ENCODE assay signal across 8 cellular contexts in the genomic region with DNA sequence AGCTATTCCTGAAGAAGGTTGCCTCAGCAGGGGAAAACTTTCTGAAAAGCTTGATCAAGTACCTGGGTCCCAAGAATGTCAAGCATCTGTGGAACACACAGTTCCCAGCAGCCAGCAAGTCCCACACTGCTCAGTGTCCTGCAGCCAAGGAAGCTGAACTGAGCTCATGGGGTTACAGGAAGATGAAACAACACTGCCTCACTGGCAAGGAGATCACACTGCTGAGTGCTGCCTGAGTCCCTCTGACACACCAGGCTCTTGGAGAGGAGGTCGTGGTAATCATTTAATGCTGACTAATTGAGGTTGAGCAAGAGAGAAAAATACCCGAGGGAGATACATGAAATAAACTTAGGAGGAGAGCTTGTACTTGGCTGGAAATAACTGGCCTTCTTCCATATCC.
DNase-seq lines count a peak whose midpoint lies in the region; TF ChIP-seq lines count a peak whose summit lies in the region.

No MANE protein-coding gene starts in this region.

- H3K9me3 ChIP-seq in esophagus muscularis mucosa, result no peaks in the 10 kb centered on the region
- H3K9me3 ChIP-seq in muscle layer of duodenum (ENCODE audit: control insufficient read depth in 1 of 2, low read length in 2 of 2), result no peaks in the 10 kb centered on the region

- intact Hi-C loops in esophagus muscularis mucosa (cut with DNase I), result no loop called here

- peak overlapping the region in 3 of 4 donors; percentile 3 to 10 (median 6) for H3K4me3 ChIP-seq in esophagus muscularis mucosa
- H3K4me3 ChIP-seq in muscle layer of duodenum (ENCODE audit: low read depth in 1 of 2, low read length in 2 of 2), result no peak overlapping the region

- H3K36me3 ChIP-seq in esophagus muscularis mucosa (no peaks in the 10 kb centered on the region), muscle layer of duodenum (ENCODE audit: control insufficient read depth in 1 of 2, insufficient read depth in 2 of 2, low read length in 2 of 2) (no peaks in the 10 kb centered on the region)

- DNase-seq in GOT3 (lab: John Stamatoyannopoulos, UW), result peak; percentile 61
- peak; percentile 89 for DNase-seq in RPMI7951 (ENCODE audit: low read depth)
- peak; percentile 94 for DNase-seq in esophagus muscularis mucosa (ENCODE audit: extremely low spot score)
- DNase-seq in RPMI8226, result no peak
- DNase-seq in SK-N-DZ (ENCODE audit: low spot score), result no peak
- DNase-seq in retina, result no peak
- DNase-seq in T-helper 9 cell, result no peak

- H3K4me1 ChIP-seq in esophagus muscularis mucosa, result peaks cover 32 to 46% (median 40%) of the 10 kb centered on the region in 4 donors
- H3K4me1 ChIP-seq in muscle layer of duodenum (ENCODE audit: control insufficient read depth in 1 of 2, insufficient read depth in 2 of 2, low read length in 2 of 2), result peaks cover 0 to 8% of the 10 kb centered on the region in 2 donors

- WGBS in esophagus muscularis mucosa, result 3% methylated on average over 2 of the region's 2 CpGs

- TF ChIP-seq POLR2A in esophagus muscularis mucosa (IDR thresholded peaks at IDR 0.05; ENCODE audit: low read depth), result no peak

- no peak for TF ChIP-seq EP300 in esophagus muscularis mucosa (IDR thresholded peaks at IDR 0.05)

- TF ChIP-seq CTCF in esophagus muscularis mucosa (IDR thresholded peaks at IDR 0.05), result no peak

- H3K27ac ChIP-seq in esophagus muscularis mucosa (replicated peaks in 1 of 4) (peak overlapping the region; percentile 71 to 85 (median 74)), muscle layer of duodenum (ENCODE audit: low read length) (peak overlapping the region; percentile 73)

- no peaks in the 10 kb centered on the region for H3K27me3 ChIP-seq in esophagus muscularis mucosa
- no peaks in the 10 kb centered on the region for H3K27me3 ChIP-seq in muscle layer of duodenum (ENCODE audit: low read depth, low read length)

Comparison
In these comparisons a context has a peak if more than half of its experiments do, and no peak if none do; other contexts are left out.
1. DNase-seq: peak in GOT3 (single experiment), RPMI7951 (single experiment) and esophagus muscularis mucosa (single experiment); none in RPMI8226 (single experiment), SK-N-DZ (single experiment), retina (single experiment) and T-helper 9 cell (single experiment).
2. H3K4me3 ChIP-seq: peak in esophagus muscularis mucosa (3 of 4); none in muscle layer of duodenum (0 of 2).